In the genomic region with DNA sequence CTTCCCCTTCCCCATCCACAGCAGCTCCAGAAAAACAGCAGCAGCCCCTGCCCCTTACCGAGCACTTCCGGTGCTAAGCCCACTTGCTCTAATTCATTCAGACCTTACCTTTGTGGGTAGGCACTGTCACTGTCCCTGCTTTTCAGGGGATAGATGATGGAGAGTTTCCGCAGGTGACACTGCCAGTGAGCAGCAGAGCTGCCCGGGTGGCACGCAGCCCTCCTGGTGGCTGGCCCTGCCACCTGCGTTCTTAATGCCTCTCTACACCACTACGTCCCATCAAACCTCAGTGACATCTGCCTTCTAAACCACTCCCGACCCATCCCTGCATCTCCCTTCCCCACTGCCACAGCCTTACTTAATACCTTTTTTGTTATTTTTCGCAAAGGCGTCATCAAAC, we compare ENCODE assay signal across 17 cellular contexts.
"Had no signal": no experiment of that assay in that cellular context is flagged by ENCODE, and none has a peak within 500 bp of the region (broad histone marks: within the 10 kb centered on the region; RNA-seq: fewer than 3 reads in every experiment).

No MANE protein-coding gene starts in this region.

- H3K9me3 ChIP-seq: suprapubic skin, upper lobe of right lung had no signal

- H3K36me3 ChIP-seq: upper lobe of right lung had no signal

- H3K9me3 Mint-ChIP-seq: activated T-cell treated with anti-CD3 and anti-CD28 coated beads, Interleukin-2, amount 50 U/mL, for 4 hours had no signal

- H3K36me3 Mint-ChIP-seq: brain had no signal

- H3K4me3 Mint-ChIP-seq: activated T-cell treated with anti-CD3 and anti-CD28 coated beads, Interleukin-2, amount 50 U/mL, for 4 hours; brain had no signal

- DNase-seq: activated CD4-positive, alpha-beta T cell treated with anti-CD3 and anti-CD28 coated beads for 48 hours; activated naive CD4-positive, alpha-beta T cell treated with Interleukin-2 at 50 U/mL for 16 hours; activated T-cell treated with anti-CD3 and anti-CD28 coated beads, Interleukin-2, amount 50 U/mL, for 4 hours; amygdala; hippocampal formation; kidney glomerular epithelial cell; nucleus accumbens; right cardiac atrium; small intestine; T-helper 9 cell; upper lobe of right lung had no signal

- ATAC-seq: activated T-cell treated with anti-CD3 and anti-CD28 coated beads, Interleukin-2, amount 50 U/mL, for 4 hours; esophagus mucosa; right cardiac atrium; Right ventricle myocardium inferior; SK-N-SH treated with all-trans-retinoic acid at 6 μM for 48 hours; upper lobe of right lung had no signal

- H3K27ac ChIP-seq: suprapubic skin, upper lobe of right lung, VCaP had no signal

- H3K4me3 ChIP-seq: suprapubic skin, upper lobe of right lung had no signal

- H3K27me3 ChIP-seq: suprapubic skin, upper lobe of right lung had no signal
